15 cellular contexts compared by ENCODE assay signal in genomic region chr2:42085706-42086487, GRCh38. TPM values are rescaled to one million over a fixed set of nuclear protein-coding genes. Genes with fewer than 3 reads are reported as not detected.
DNase-seq lines count a peak whose midpoint lies in the region; ATAC-seq, FAIRE-seq and TF ChIP-seq lines count a peak whose summit lies in the region.
"Had no signal": no experiment of that assay in that cellular context is flagged by ENCODE, and none has a peak within 500 bp of the region (broad histone marks: within the 10 kb centered on the region; RNA-seq: fewer than 3 reads in every experiment).

No MANE protein-coding gene starts in this region.

- FAIRE-seq in GM19239 (lab: Jason Lieb, UNC): no peak

- H3K27ac Mint-ChIP-seq in natural killer cell (no peak overlapping the region), T-helper 17 cell (peak overlapping the region; percentile 16), glutamatergic neuron (ENCODE audit: unreplicated experiment) (peak overlapping the region; percentile 62)
- H3K27ac Mint-ChIP-seq in natural killer cell treated with Interleukin-12 subunit alpha and Interleukin-12 subunit beta and Interleukin-15 and Interleukin-18, amount 100 ng/mL, for 72 hours: no peak overlapping the region
- no peak overlapping the region for H3K27ac Mint-ChIP-seq in stimulated activated naive B cell treated with anti-CD40 and anti-IgM and Interleukin-4, amounts not matched to agents 10 μg/mL and 1 μg/mL and 100 μg/mL, for 72 hours
- H3K27ac Mint-ChIP-seq: activated CD4-positive, alpha-beta memory T cell treated with anti-CD3 and anti-CD28 coated beads for 36 hours; CD4-positive, CD25-positive, alpha-beta regulatory T cell; HFFc6; stimulated activated effector memory CD8-positive, alpha-beta T cell treated with anti-CD3 and anti-CD28 coated beads, Interleukin-12 subunit alpha, Interleukin-12 subunit beta, amount 100 ng/mL, for 72 hours had no signal

- DNase-seq in natural killer cell (no peak), T-helper 17 cell (no peak), glutamatergic neuron (no peak), GM19239 (ENCODE audit: insufficient read length, low spot score) (no peak)
- DNase-seq in natural killer cell treated with Interleukin-12 subunit alpha and Interleukin-12 subunit beta and Interleukin-15 and Interleukin-18, amount 100 ng/mL, for 72 hours (ENCODE audit: low spot score): no peak
- no peak for DNase-seq in stimulated activated naive B cell treated with anti-CD40 and anti-IgM and Interleukin-4, amounts not matched to agents 10 μg/mL and 1 μg/mL and 100 μg/mL, for 72 hours

- H3K27me3 Mint-ChIP-seq in natural killer cell (ENCODE audit: low read depth in 2 of 2) (peaks cover 10 to 21% of the 10 kb centered on the region in 2 donors), T-helper 17 cell (peaks cover 12% of the 10 kb centered on the region), glutamatergic neuron (ENCODE audit: unreplicated experiment) (no peaks in the 10 kb centered on the region)
- H3K27me3 Mint-ChIP-seq in natural killer cell treated with Interleukin-12 subunit alpha and Interleukin-12 subunit beta and Interleukin-15 and Interleukin-18, amount 100 ng/mL, for 72 hours: peaks cover 15 to 16% of the 10 kb centered on the region in 2 donors
- peaks cover 16 to 21% of the 10 kb centered on the region in 2 donors for H3K27me3 Mint-ChIP-seq in stimulated activated naive B cell treated with anti-CD40 and anti-IgM and Interleukin-4, amounts not matched to agents 10 μg/mL and 1 μg/mL and 100 μg/mL, for 72 hours
- H3K27me3 Mint-ChIP-seq: activated CD4-positive, alpha-beta memory T cell treated with anti-CD3 and anti-CD28 coated beads for 36 hours had no signal

- H3K4me3 Mint-ChIP-seq in natural killer cell: no peak overlapping the region
- H3K4me3 Mint-ChIP-seq in natural killer cell treated with Interleukin-12 subunit alpha and Interleukin-12 subunit beta and Interleukin-15 and Interleukin-18, amount 100 ng/mL, for 72 hours: no peak overlapping the region
- H3K4me3 Mint-ChIP-seq in T-helper 17 cell: peak overlapping the region; percentile 19
- H3K4me3 Mint-ChIP-seq in glutamatergic neuron (ENCODE audit: unreplicated experiment): no peak overlapping the region
- no peak overlapping the region for H3K4me3 Mint-ChIP-seq in stimulated activated naive B cell treated with anti-CD40 and anti-IgM and Interleukin-4, amounts not matched to agents 10 μg/mL and 1 μg/mL and 100 μg/mL, for 72 hours
- H3K4me3 Mint-ChIP-seq: activated CD4-positive, alpha-beta memory T cell treated with anti-CD3 and anti-CD28 coated beads for 36 hours; CD4-positive, CD25-positive, alpha-beta regulatory T cell; HFFc6; stimulated activated effector memory CD8-positive, alpha-beta T cell treated with anti-CD3 and anti-CD28 coated beads, Interleukin-12 subunit alpha, Interleukin-12 subunit beta, amount 100 ng/mL, for 72 hours; T-cell had no signal

- H3K9me3 ChIP-seq in T-helper 17 cell (ENCODE audit: control insufficient read depth, low read length, poor library complexity, severe bottlenecking): no peaks in the 10 kb centered on the region
- H3K9me3 ChIP-seq: right atrium auricular region, thyroid gland had no signal

- ATAC-seq in natural killer cell (peak in 2 of 3 donors; percentile 12 to 14), T-helper 17 cell (peak; percentile 17), GM19395 (IDR thresholded peaks at IDR 0.05; ENCODE audit: unreplicated experiment) (no peak), HG02970 (IDR thresholded peaks at IDR 0.05; ENCODE audit: low FRiP score, unreplicated experiment) (no peak)
- ATAC-seq in natural killer cell treated with Interleukin-12 subunit alpha and Interleukin-12 subunit beta and Interleukin-15 and Interleukin-18, amount 100 ng/mL, for 72 hours: no peak
- peak; percentile 30 to 38 for ATAC-seq in stimulated activated naive B cell treated with anti-CD40 and anti-IgM and Interleukin-4, amounts not matched to agents 10 μg/mL and 1 μg/mL and 100 μg/mL, for 72 hours (replicated peaks)

- H3K36me3 Mint-ChIP-seq in natural killer cell: no peaks in the 10 kb centered on the region
- H3K36me3 Mint-ChIP-seq in natural killer cell treated with Interleukin-12 subunit alpha and Interleukin-12 subunit beta and Interleukin-15 and Interleukin-18, amount 100 ng/mL, for 72 hours: no peaks in the 10 kb centered on the region
- H3K36me3 Mint-ChIP-seq in T-helper 17 cell (ENCODE audit: low read depth): no peaks in the 10 kb centered on the region
- H3K36me3 Mint-ChIP-seq in glutamatergic neuron (ENCODE audit: unreplicated experiment): no peaks in the 10 kb centered on the region
- H3K36me3 Mint-ChIP-seq in stimulated activated naive B cell treated with anti-CD40 and anti-IgM and Interleukin-4, amounts not matched to agents 10 μg/mL and 1 μg/mL and 100 μg/mL, for 72 hours: no peaks in the 10 kb centered on the region
- H3K36me3 Mint-ChIP-seq: activated CD4-positive, alpha-beta memory T cell treated with anti-CD3 and anti-CD28 coated beads for 36 hours; CD4-positive, CD25-positive, alpha-beta regulatory T cell; stimulated activated effector memory CD8-positive, alpha-beta T cell treated with anti-CD3 and anti-CD28 coated beads, Interleukin-12 subunit alpha, Interleukin-12 subunit beta, amount 100 ng/mL, for 72 hours; T-cell had no signal

- TF ChIP-seq CTCF in natural killer cell (IDR thresholded peaks at IDR 0.05) (no peak), glutamatergic neuron (IDR thresholded peaks at IDR 0.05; ENCODE audit: partially characterized antibody, unreplicated experiment) (no peak)

- intact Hi-C loops in natural killer cell (cut with micrococcal nuclease): loop anchor here (1.0 kb wide), 2 partner anchors 217 to 246 kb away; no protein-coding TSS in a partner anchor

- H3K9me3 Mint-ChIP-seq in natural killer cell: no peaks in the 10 kb centered on the region
- no peaks in the 10 kb centered on the region for H3K9me3 Mint-ChIP-seq in natural killer cell treated with Interleukin-12 subunit alpha and Interleukin-12 subunit beta and Interleukin-15 and Interleukin-18, amount 100 ng/mL, for 72 hours
- peaks cover 4% of the 10 kb centered on the region for H3K9me3 Mint-ChIP-seq in glutamatergic neuron (ENCODE audit: unreplicated experiment)
- no peaks in the 10 kb centered on the region for H3K9me3 Mint-ChIP-seq in stimulated activated naive B cell treated with anti-CD40 and anti-IgM and Interleukin-4, amounts not matched to agents 10 μg/mL and 1 μg/mL and 100 μg/mL, for 72 hours
- H3K9me3 Mint-ChIP-seq: activated CD4-positive, alpha-beta memory T cell treated with anti-CD3 and anti-CD28 coated beads for 36 hours; HFFc6; stimulated activated effector memory CD8-positive, alpha-beta T cell treated with anti-CD3 and anti-CD28 coated beads, Interleukin-12 subunit alpha, Interleukin-12 subunit beta, amount 100 ng/mL, for 72 hours; T-cell had no signal

- H3K4me1 Mint-ChIP-seq in natural killer cell (peaks cover 8 to 11% of the 10 kb centered on the region in 2 donors), T-helper 17 cell (peaks cover 31% of the 10 kb centered on the region), glutamatergic neuron (ENCODE audit: low read depth, unreplicated experiment) (peaks cover 10% of the 10 kb centered on the region)
- H3K4me1 Mint-ChIP-seq in natural killer cell treated with Interleukin-12 subunit alpha and Interleukin-12 subunit beta and Interleukin-15 and Interleukin-18, amount 100 ng/mL, for 72 hours (ENCODE audit: low read depth in 2 of 2): peaks cover 9 to 12% of the 10 kb centered on the region in 2 donors
- H3K4me1 Mint-ChIP-seq in stimulated activated naive B cell treated with anti-CD40 and anti-IgM and Interleukin-4, amounts not matched to agents 10 μg/mL and 1 μg/mL and 100 μg/mL, for 72 hours: peaks cover 6 to 14% of the 10 kb centered on the region in 2 donors

RNA-seq across cellular contexts. Expression of gene PKDCC, which starts 38.1 kb away (rescaled TPM):
- under 1 TPM in 1 of 3 donors, not detected in 2; 0.50 TPM for total RNA-seq in natural killer cell
- not detected for total RNA-seq in natural killer cell treated with Interleukin-12 subunit alpha and Interleukin-12 subunit beta and Interleukin-15 and Interleukin-18, amount 100 ng/mL, for 72 hours
- 1 to 10 TPM in 1 of 2 donors, under 1 TPM in 1; 0.87 to 1.2 TPM for total RNA-seq in T-helper 17 cell
- 959 TPM for total RNA-seq in glutamatergic neuron (ENCODE audit: unreplicated experiment)
- total RNA-seq: activated CD4-positive, alpha-beta memory T cell treated with anti-CD3 and anti-CD28 coated beads for 36 hours; CD4-positive, CD25-positive, alpha-beta regulatory T cell; HFFc6 had no signal

Comparison
In these comparisons a context has a peak if more than half of its experiments do, and no peak if none do; other contexts are left out.
1. ATAC-seq: peak in natural killer cell (2 of 3), T-helper 17 cell (single experiment) and stimulated activated naive B cell treated with anti-CD40 and anti-IgM and Interleukin-4, amounts not matched to agents 10 μg/mL and 1 μg/mL and 100 μg/mL, for 72 hours (2 of 2); none in natural killer cell treated with Interleukin-12 subunit alpha and Interleukin-12 subunit beta and Interleukin-15 and Interleukin-18, amount 100 ng/mL, for 72 hours (0 of 2), GM19395 (single experiment) and HG02970 (single experiment).
2. H3K27ac Mint-ChIP-seq: peak in T-helper 17 cell (single experiment) and glutamatergic neuron (single experiment); none in natural killer cell (0 of 2), natural killer cell treated with Interleukin-12 subunit alpha and Interleukin-12 subunit beta and Interleukin-15 and Interleukin-18, amount 100 ng/mL, for 72 hours (0 of 2) and stimulated activated naive B cell treated with anti-CD40 and anti-IgM and Interleukin-4, amounts not matched to agents 10 μg/mL and 1 μg/mL and 100 μg/mL, for 72 hours (single experiment).
3. RNA of gene PKDCC, which starts 38.1 kb away (total RNA-seq): 959 TPM in glutamatergic neuron (single experiment); 0.87 to 1.2 TPM in T-helper 17 cell, not detected in natural killer cell treated with Interleukin-12 subunit alpha and Interleukin-12 subunit beta and Interleukin-15 and Interleukin-18, amount 100 ng/mL, for 72 hours and 0.50 TPM in natural killer cell; every median in the first group is over 100 times any median in the second.